In genomic region chr14:72647782-72648181, GRCh38 we compare ENCODE assay signal across 31 cellular contexts.
"Had no signal": no experiment of that assay in that cellular context is flagged by ENCODE, and none has a peak within 500 bp of the region (broad histone marks: within the 10 kb centered on the region; RNA-seq: fewer than 3 reads in every experiment).

No MANE protein-coding gene starts in this region.

- H3K36me3 Mint-ChIP-seq: immature natural killer cell; mesothelial cell of epicardium; natural killer cell; stimulated activated effector memory CD8-positive, alpha-beta T cell treated with anti-CD3 and anti-CD28 coated beads, Interleukin-12 subunit alpha, Interleukin-12 subunit beta, amount 100 ng/mL, for 72 hours had no signal

- H3K36me3 ChIP-seq: left lung, lower lobe of right lung, ovary, prostate gland, suprapubic skin, thoracic aorta, tibial artery, upper lobe of right lung, uterus had no signal

- H3K27me3 ChIP-seq: left lung, ovary, suprapubic skin, tibial artery, upper lobe of right lung, uterus had no signal

- H3K27ac ChIP-seq: left lung, lower lobe of right lung, ovary, prostate gland, skin epidermis, suprapubic skin, thoracic aorta, tibial artery, upper lobe of right lung, uterus had no signal

- H3K27me3 Mint-ChIP-seq: naive B cell had no signal

- H3K27ac Mint-ChIP-seq: immature natural killer cell; mesothelial cell of epicardium; naive B cell; natural killer cell; stimulated activated effector memory CD8-positive, alpha-beta T cell treated with anti-CD3 and anti-CD28 coated beads, Interleukin-12 subunit alpha, Interleukin-12 subunit beta, amount 100 ng/mL, for 72 hours; stimulated activated naive CD8-positive, alpha-beta T cell treated with anti-CD3 and anti-CD28 coated beads, Interleukin-15, Interleukin-2, amounts not matched to agents 100 ng/mL and 50 ng/mL, for 24 hours had no signal

- FAIRE-seq: islet of Langerhans, kidney had no signal

- H3K4me1 Mint-ChIP-seq: immature natural killer cell; natural killer cell; stimulated activated effector memory CD8-positive, alpha-beta T cell treated with anti-CD3 and anti-CD28 coated beads, Interleukin-12 subunit alpha, Interleukin-12 subunit beta, amount 100 ng/mL, for 72 hours had no signal

- ATAC-seq: left colon; left lung; lower lobe of right lung; natural killer cell; right cardiac atrium; sciatic nerve; stimulated activated effector memory CD8-positive, alpha-beta T cell treated with anti-CD3 and anti-CD28 coated beads, Interleukin-12 subunit alpha, Interleukin-12 subunit beta, amount 100 ng/mL, for 72 hours; upper lobe of right lung had no signal

- H3K4me3 ChIP-seq: left lung, lower lobe of right lung, ovary, prostate gland, skin epidermis, suprapubic skin, thoracic aorta, tibial artery, upper lobe of right lung, uterus had no signal

- DNase-seq: hypothalamus; immature natural killer cell; kidney; left colon; left lung; lower lobe of right lung; mammary epithelial cell; mesendoderm; naive B cell; natural killer cell; ovary; retina; right cardiac atrium; stimulated activated CD4-positive, alpha-beta T cell treated with anti-CD3 and anti-CD28 coated beads, Interleukin-12 subunit alpha, Interleukin-12 subunit beta, amount 100 ng/mL, for 4 hours; stimulated activated CD4-positive, alpha-beta T cell treated with anti-CD3 and anti-CD28 coated beads, Interleukin-15, amount 100 ng/mL, for 24 hours; stimulated activated CD4-positive, alpha-beta T cell treated with anti-CD3 and anti-CD28 coated beads, Interleukin-2, amount 100 ng/mL, for 24 hours; stimulated activated CD4-positive, alpha-beta T cell treated with anti-CD3 and anti-CD28 coated beads, Interleukin-4, amount 100 ng/mL, for 1 hour; stimulated activated naive CD4-positive, alpha-beta T cell; tibial artery; trophoblast cell; upper lobe of right lung; uterus had no signal

- H3K9me3 Mint-ChIP-seq: immature natural killer cell; mesothelial cell of epicardium; naive B cell; natural killer cell; stimulated activated effector memory CD8-positive, alpha-beta T cell treated with anti-CD3 and anti-CD28 coated beads, Interleukin-12 subunit alpha, Interleukin-12 subunit beta, amount 100 ng/mL, for 72 hours; stimulated activated naive CD8-positive, alpha-beta T cell treated with anti-CD3 and anti-CD28 coated beads, Interleukin-15, Interleukin-2, amounts not matched to agents 100 ng/mL and 50 ng/mL, for 24 hours had no signal

- H3K9me3 ChIP-seq: left lung, lower lobe of right lung, ovary, prostate gland, suprapubic skin, thoracic aorta, tibial artery, upper lobe of right lung, uterus had no signal

- H3K4me1 ChIP-seq: left lung, lower lobe of right lung, prostate gland, suprapubic skin, upper lobe of right lung, uterus had no signal

- H3K4me3 Mint-ChIP-seq: immature natural killer cell; mesothelial cell of epicardium; naive B cell; natural killer cell; stimulated activated effector memory CD8-positive, alpha-beta T cell treated with anti-CD3 and anti-CD28 coated beads, Interleukin-12 subunit alpha, Interleukin-12 subunit beta, amount 100 ng/mL, for 72 hours; stimulated activated naive CD8-positive, alpha-beta T cell treated with anti-CD3 and anti-CD28 coated beads, Interleukin-15, Interleukin-2, amounts not matched to agents 100 ng/mL and 50 ng/mL, for 24 hours had no signal
